Comparison of ENCODE assay signal across 8 cellular contexts in genomic region chr20:844473-845225, GRCh38. TPM values are rescaled to one million over a fixed set of nuclear protein-coding genes. Genes with fewer than 3 reads are reported as not detected.
A peak's percentile ranks its signal among the peaks of the same experiment; 100 is the strongest.
DNase-seq lines count a peak whose midpoint lies in the region; ATAC-seq and TF ChIP-seq lines count a peak whose summit lies in the region.

No MANE protein-coding gene starts in this region.

- peak; percentile 27 for ATAC-seq in thoracic aorta (ENCODE audit: insufficient number of reproducible peaks, low FRiP score, low read depth)

- peak overlapping the region; percentile 84 for H3K27ac Mint-ChIP-seq in activated naive CD4-positive, alpha-beta T cell treated with anti-CD3 and anti-CD28 coated beads, Interleukin-2, amount 50 U/mL, for 24 hours

- H3K27ac ChIP-seq in DOHH2 (ENCODE audit: low read depth, low read length) (peak overlapping the region; percentile 90), MM.1S (ENCODE audit: low read length) (no peak overlapping the region), ovary (no peak overlapping the region), thoracic aorta (no peak overlapping the region)

- H3F3A ChIP-seq in DOHH2 (ENCODE audit: control insufficient read depth, insufficient read depth), result peaks cover 10% of the 10 kb centered on the region
- no peaks in the 10 kb centered on the region for H3F3A ChIP-seq in MM.1S (ENCODE audit: insufficient read depth, low read length)

- H3K4me1 Mint-ChIP-seq in activated naive CD4-positive, alpha-beta T cell treated with anti-CD3 and anti-CD28 coated beads, Interleukin-2, amount 50 U/mL, for 24 hours, result peaks cover 44% of the 10 kb centered on the region

- WGBS in ovary, 3 donors, result 11 to 16% (median 12%) methylated on average over 45 to 47 of the region's 47 CpGs

- H3K9me3 ChIP-seq in DOHH2 (ENCODE audit: control insufficient read depth, insufficient read depth, low read length) (no peaks in the 10 kb centered on the region), MM.1S (replicated peaks; ENCODE audit: insufficient read depth, low read length) (no peaks in the 10 kb centered on the region), ovary (no peaks in the 10 kb centered on the region), thoracic aorta (no peaks in the 10 kb centered on the region)

- H3K36me3 Mint-ChIP-seq in activated naive CD4-positive, alpha-beta T cell treated with anti-CD3 and anti-CD28 coated beads, Interleukin-2, amount 50 U/mL, for 24 hours, result no peaks in the 10 kb centered on the region

- peak overlapping the region; percentile 87 for H3K4me3 Mint-ChIP-seq in activated naive CD4-positive, alpha-beta T cell treated with anti-CD3 and anti-CD28 coated beads, Interleukin-2, amount 50 U/mL, for 24 hours

- no peak for TF ChIP-seq POLR2A in ovary (IDR thresholded peaks at IDR 0.05)

- H3K36me3 ChIP-seq in DOHH2 (ENCODE audit: control insufficient read depth, low read length) (peaks cover 22% of the 10 kb centered on the region), MM.1S (replicated peaks; ENCODE audit: insufficient read depth, low read length) (no peaks in the 10 kb centered on the region), ovary (no peaks in the 10 kb centered on the region), thoracic aorta (no peaks in the 10 kb centered on the region)

- no peak overlapping the region for H3K9ac ChIP-seq in MM.1S (ENCODE audit: low read length)

- no peak overlapping the region for H2AFZ ChIP-seq in MM.1S (ENCODE audit: low read length)

- H3K4me2 ChIP-seq in DOHH2 (ENCODE audit: low read length) (peak overlapping the region; percentile 100), MM.1S (ENCODE audit: low read depth, low read length) (no peak overlapping the region; the same call in 1 of the 2 replicates)

- no peaks in the 10 kb centered on the region for H3K27me3 Mint-ChIP-seq in activated naive CD4-positive, alpha-beta T cell treated with anti-CD3 and anti-CD28 coated beads, Interleukin-2, amount 50 U/mL, for 24 hours

- no peaks in the 10 kb centered on the region for H3K9me2 ChIP-seq in DOHH2 (replicated peaks; ENCODE audit: control insufficient read depth, low read length)
- H3K9me2 ChIP-seq in MM.1S (replicated peaks; ENCODE audit: insufficient read depth, low read length), result no peaks in the 10 kb centered on the region

- TF ChIP-seq CTCF in DOHH2 (IDR thresholded peaks at IDR 0.05; ENCODE audit: low read depth, low read length, poor library complexity, severe bottlenecking) (no peak), MM.1S (IDR thresholded peaks at IDR 0.05; ENCODE audit: low read length) (no peak), ovary (IDR thresholded peaks at IDR 0.05) (no peak), thoracic aorta (IDR thresholded peaks at IDR 0.05) (no peak)

- peak overlapping the region; percentile 87 for H3K4me3 ChIP-seq in DOHH2 (ENCODE audit: low read length)
- H3K4me3 ChIP-seq in MM.1S (ENCODE audit: low read length), result no peak overlapping the region
- peak overlapping the region; percentile 4 for H3K4me3 ChIP-seq in ovary
- H3K4me3 ChIP-seq in thoracic aorta, result peak overlapping the region; percentile 66

- H3K4me1 ChIP-seq in DOHH2 (ENCODE audit: control insufficient read depth, low read length), result peaks cover 61% of the 10 kb centered on the region
- peaks cover 7% of the 10 kb centered on the region; the same call in 1 of the 2 replicates for H3K4me1 ChIP-seq in MM.1S (ENCODE audit: low read length)
- peaks cover 5% of the 10 kb centered on the region for H3K4me1 ChIP-seq in ovary (ENCODE audit: insufficient read depth)
- H3K4me1 ChIP-seq in thoracic aorta (ENCODE audit: control insufficient read depth in 1 of 2, low read depth in 2 of 2), result peaks cover 0 to 26% of the 10 kb centered on the region in 2 donors

- H4K20me1 ChIP-seq in DOHH2 (ENCODE audit: control insufficient read depth, insufficient read depth, low read depth, low read length), result peaks cover 4% of the 10 kb centered on the region; the same call in 1 of the 2 replicates
- H4K20me1 ChIP-seq in MM.1S (ENCODE audit: insufficient read depth, low read length), result no peaks in the 10 kb centered on the region

- H3K27me3 ChIP-seq in DOHH2 (ENCODE audit: control insufficient read depth, low read length) (peaks cover 5% of the 10 kb centered on the region; the same call in 1 of the 2 replicates), MM.1S (replicated peaks; ENCODE audit: insufficient read depth, low read length) (no peaks in the 10 kb centered on the region), ovary (no peaks in the 10 kb centered on the region), thoracic aorta (replicated peaks; ENCODE audit: insufficient read depth) (no peaks in the 10 kb centered on the region)

- H3K9me3 Mint-ChIP-seq in activated naive CD4-positive, alpha-beta T cell treated with anti-CD3 and anti-CD28 coated beads, Interleukin-2, amount 50 U/mL, for 24 hours, result no peaks in the 10 kb centered on the region

- H3K79me2 ChIP-seq in DOHH2 (ENCODE audit: control insufficient read depth, low read length), result peaks cover 56% of the 10 kb centered on the region
- H3K79me2 ChIP-seq in MM.1S (ENCODE audit: low read length), result peaks cover 35% of the 10 kb centered on the region

- peak; percentile 34 for DNase-seq in GOT3 (lab: John Stamatoyannopoulos, UW)
- peak; percentile 79 for DNase-seq in MM.1S
- DNase-seq in SK-N-DZ (ENCODE audit: low spot score), result peak; percentile 95
- peak; percentile 68 to 97 (median 88) for DNase-seq in head of caudate nucleus
- DNase-seq in ovary, result peak; percentile 87 to 94 (median 91)
- DNase-seq in thoracic aorta (ENCODE audit: low spot score), result peak; percentile 80

- TF ChIP-seq EP300 in ovary (IDR thresholded peaks at IDR 0.05), result no peak

- intact Hi-C loops in head of caudate nucleus (cut with DNase I), result no loop called here
- intact Hi-C loops in ovary (cut with DNase I), result no loop called here

RNA-seq across cellular contexts. Expression of gene FAM110A, which starts 11.1 kb away (rescaled TPM):
- polyA plus RNA-seq in SK-N-DZ (2014; cell fraction: cytosol; rRNA removed), result 18.3 and 18.6 TPM in 2 replicates
- polyA plus RNA-seq in SK-N-DZ (2014; cell fraction: nucleus; rRNA removed), result 6.8 and 10.0 TPM in 2 replicates
- 1 to 10 TPM; 2.3 to 6.6 (median 3.9) TPM for total RNA-seq in ovary
- 1 to 10 TPM; 2.1 to 2.5 TPM for polyA plus RNA-seq in ovary
- total RNA-seq in thoracic aorta, result 1 to 10 TPM in 1 of 2 donors, under 1 TPM in 1; 0.81 to 3.5 TPM

Comparison
In these comparisons a context has a peak if more than half of its experiments do, and no peak if none do; other contexts are left out.
1. DNase-seq: peak in every context shown above with its lines; median percentile 95 in SK-N-DZ; 91 in ovary; 88 in head of caudate nucleus; 80 in thoracic aorta; 79 in MM.1S; 34 in GOT3.